ENCODE assay signal across 8 cellular contexts in the genomic region with DNA sequence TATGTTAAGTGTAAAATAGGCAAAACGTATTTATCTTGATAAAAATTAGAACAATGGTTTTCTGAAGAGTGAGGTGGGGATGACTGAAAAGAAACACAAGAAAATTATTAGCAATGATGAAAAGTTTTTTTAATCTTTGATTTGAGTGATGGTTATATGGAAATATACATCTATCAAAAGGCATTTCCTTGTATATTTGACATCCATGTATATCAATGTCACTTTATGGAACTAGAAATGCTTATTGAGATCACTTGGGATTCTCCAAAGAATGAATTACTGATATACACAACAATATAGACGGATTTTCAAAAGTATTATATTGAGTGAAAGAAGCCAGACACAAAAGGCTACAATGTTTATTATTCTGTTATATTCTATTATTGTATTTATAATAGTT.
"Had no signal": no experiment of that assay in that cellular context is flagged by ENCODE, and none has a peak within 500 bp of the region (broad histone marks: within the 10 kb centered on the region; RNA-seq: fewer than 3 reads in every experiment).

No MANE protein-coding gene starts in this region.

- H3K9ac ChIP-seq: GM23248 had no signal

- H3K36me3 ChIP-seq: HAP-1 had no signal

- DNase-seq: GM23248, GOT3, H7, H9, HCEC 1CT, HFFc6 had no signal

- H2AFZ ChIP-seq: GM23248, GM23338 had no signal

- H3K4me2 ChIP-seq: GM23338 had no signal

- H3K27ac ChIP-seq: GM23248 had no signal

- H3K4me3 ChIP-seq: GM23248, GM23338, HAP-1 had no signal

- H3K9me3 ChIP-seq: HAP-1 had no signal
